22 cellular contexts compared by ENCODE assay signal in the genomic region with DNA sequence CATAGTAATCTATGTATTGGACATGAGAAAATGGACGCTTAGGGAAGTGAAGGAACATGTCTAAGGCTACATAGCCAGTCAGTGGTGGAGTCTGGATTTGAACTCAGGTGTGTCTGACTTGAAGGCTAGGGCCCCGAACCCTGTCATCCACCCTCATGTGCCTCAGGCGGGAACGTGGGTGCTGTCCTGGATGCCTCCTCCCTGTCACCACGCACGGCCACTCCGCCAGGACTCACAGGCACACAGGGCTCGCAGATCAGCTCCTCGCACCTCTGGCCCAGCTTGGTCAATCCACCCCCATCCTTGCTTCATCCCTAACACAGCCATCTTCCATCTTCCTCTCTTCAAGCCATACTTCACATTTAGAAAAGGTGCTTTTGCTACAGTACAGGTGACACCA.
"Had no signal": no experiment of that assay in that cellular context is flagged by ENCODE, and none has a peak within 500 bp of the region (broad histone marks: within the 10 kb centered on the region; RNA-seq: fewer than 3 reads in every experiment).

No MANE protein-coding gene starts in this region.

- H3K4me1 ChIP-seq: parathyroid adenoma, right atrium auricular region, tibial nerve, uterus had no signal

- H3K27ac ChIP-seq: left ventricle myocardium inferior, neutrophil, parathyroid adenoma, right atrium auricular region, skin epidermis, tibial nerve, uterus had no signal

- H3K9ac ChIP-seq: parathyroid adenoma had no signal

- DNase-seq: hypothalamus; immature natural killer cell; left ventricle myocardium inferior; midbrain; naive thymus-derived CD8-positive, alpha-beta T cell; occipital lobe; stimulated activated CD4-positive, alpha-beta T cell treated with anti-CD3 and anti-CD28 coated beads, Interleukin-12 subunit alpha, Interleukin-12 subunit beta, amount 100 ng/mL, for 4 hours; stimulated activated CD4-positive, alpha-beta T cell treated with anti-CD3 and anti-CD28 coated beads, Interleukin-15, amount 100 ng/mL, for 24 hours; stimulated activated CD4-positive, alpha-beta T cell treated with anti-CD3 and anti-CD28 coated beads, Interleukin-2, amount 100 ng/mL, for 24 hours; stimulated activated CD4-positive, alpha-beta T cell treated with anti-CD3 and anti-CD28 coated beads, Interleukin-4, amount 100 ng/mL, for 1 hour; stimulated activated naive CD4-positive, alpha-beta T cell treated with Interleukin-2 at 50 U/mL for 16 hours; stimulated activated naive CD8-positive, alpha-beta T cell treated with anti-CD3 and anti-CD28 coated beads, Interleukin-15, amount 100 ng/mL, for 72 hours; substantia nigra; uterus had no signal

- H3K9me3 ChIP-seq: left ventricle myocardium inferior, neutrophil, right atrium auricular region, tibial nerve, uterus had no signal

- H3K36me3 ChIP-seq: neutrophil, uterus had no signal

- H3K4me3 ChIP-seq: left ventricle myocardium inferior, lung, right atrium auricular region, skin epidermis, tibial nerve, uterus had no signal

- FAIRE-seq: islet of Langerhans had no signal

- H2AFZ ChIP-seq: parathyroid adenoma had no signal

- H3K79me2 ChIP-seq: parathyroid adenoma had no signal

- ATAC-seq: naive thymus-derived CD8-positive, alpha-beta T cell; sciatic nerve; stimulated activated naive CD8-positive, alpha-beta T cell treated with anti-CD3 and anti-CD28 coated beads, Interleukin-15, amount 100 ng/mL, for 72 hours had no signal

- H3K27me3 ChIP-seq: right atrium auricular region, tibial nerve, uterus had no signal
